Comparison of ENCODE assay signal across 15 cellular contexts in genomic region chr7:107029061-107029763, GRCh38. TPM values are rescaled to one million over a fixed set of nuclear protein-coding genes. Genes with fewer than 3 reads are reported as not detected.
DNase-seq lines count a peak whose midpoint lies in the region; ATAC-seq lines count a peak whose summit lies in the region.
"Had no signal": no experiment of that assay in that cellular context is flagged by ENCODE, and none has a peak within 500 bp of the region (broad histone marks: within the 10 kb centered on the region; RNA-seq: fewer than 3 reads in every experiment).

No MANE protein-coding gene starts in this region.

- DNase-seq in SIG-M5 treated with dmso at 0.1 percent for 504 hours (lab: John Stamatoyannopoulos, UW; ENCODE audit: unreplicated experiment) (peak; percentile 41), SIG-M5 (lab: John Stamatoyannopoulos, UW) (no peak), NCI-H1092 (lab: John Stamatoyannopoulos, UW) (peak; percentile 48), amniotic epithelial cell (ENCODE audit: low read depth) (peak; percentile 42), retina (peak; percentile 2), MG63 (no peak)
- DNase-seq in activated effector memory CD4-positive, alpha-beta T cell treated with anti-CD3 and anti-CD28 coated beads, Interleukin-2, amount 50 U/mL, for 16 hours, result no peak
- DNase-seq: amniotic stem cell; colonic mucosa; NCI-H1436 treated with DMSO at 0.1 percent for 48 hours; NCI-H526; stimulated activated CD4-positive, alpha-beta T cell treated with anti-CD3 and anti-CD28 coated beads, Interleukin-2, amount 100 ng/mL, for 48 hours; T-helper 9 cell; transverse colon had no signal

- H3K36me3 ChIP-seq in MG63, result no peaks in the 10 kb centered on the region
- H3K36me3 ChIP-seq: colonic mucosa, transverse colon had no signal

- H3K4me3 ChIP-seq in MG63, result no peak overlapping the region
- H3K4me3 ChIP-seq: colonic mucosa, transverse colon had no signal

- ATAC-seq in HG03108 (IDR thresholded peaks at IDR 0.05; ENCODE audit: unreplicated experiment), result no peak

- no peaks in the 10 kb centered on the region for H3K9me3 ChIP-seq in MG63
- H3K9me3 ChIP-seq: colonic mucosa, transverse colon had no signal

- H3K27me3 ChIP-seq in MG63, result no peaks in the 10 kb centered on the region
- H3K27me3 ChIP-seq: colonic mucosa, transverse colon had no signal

RNA-seq across cellular contexts. Expression of gene PRKAR2B, which starts 15.3 kb away (rescaled TPM):
- 0.44 and 1.3 TPM in 2 replicates for total RNA-seq in MG63 (2014; rRNA removed; shearing (Covaris generic); ENCODE audit: low replicate concordance)

Comparison
In these comparisons a context has a peak if more than half of its experiments do, and no peak if none do; other contexts are left out.
1. DNase-seq: peak in SIG-M5 treated with dmso at 0.1 percent for 504 hours (single experiment), NCI-H1092 (single experiment), amniotic epithelial cell (single experiment) and retina (single experiment); none in SIG-M5 (single experiment), activated effector memory CD4-positive, alpha-beta T cell treated with anti-CD3 and anti-CD28 coated beads, Interleukin-2, amount 50 U/mL, for 16 hours (single experiment) and MG63 (single experiment).